In the genomic region with DNA sequence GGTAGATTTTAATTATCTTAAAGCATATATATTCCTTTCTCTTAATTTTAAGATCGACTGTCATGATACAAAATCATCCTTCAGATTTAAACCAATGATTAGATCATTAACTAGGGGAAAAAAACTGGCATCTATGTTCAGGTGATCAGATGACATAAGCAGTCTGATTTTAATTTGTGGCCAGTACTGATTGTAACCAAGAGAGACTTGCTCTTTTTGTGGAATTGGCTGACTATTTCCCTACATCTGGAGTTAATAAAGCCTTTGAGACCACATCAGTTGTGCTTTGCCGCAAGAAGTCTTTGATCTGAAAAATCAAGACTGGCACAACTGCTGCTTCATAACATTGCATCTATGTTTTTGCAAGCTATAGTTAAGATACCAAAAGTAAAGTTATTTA, we compare ENCODE assay signal across 13 cellular contexts.
DNase-seq lines count a peak whose midpoint lies in the region; ATAC-seq, FAIRE-seq and TF ChIP-seq lines count a peak whose summit lies in the region.
"Had no signal": no experiment of that assay in that cellular context is flagged by ENCODE, and none has a peak within 500 bp of the region (broad histone marks: within the 10 kb centered on the region; RNA-seq: fewer than 3 reads in every experiment).

No MANE protein-coding gene starts in this region.

- H3K23ac ChIP-seq in mesenchymal stem cell (ENCODE audit: low read length in 2 of 2), result no peak overlapping the region

- no peak for ATAC-seq in A549
- ATAC-seq: activated CD4-positive, alpha-beta T cell treated with anti-CD3 and anti-CD28 coated beads for 36 hours; body of pancreas had no signal

- H3K27me3 ChIP-seq in mesenchymal stem cell (ENCODE audit: control insufficient read depth in 1 of 2, insufficient read depth in 1 of 2, low read length in 2 of 2), result no peaks in the 10 kb centered on the region
- H3K27me3 ChIP-seq: body of pancreas, transverse colon had no signal

- H3K4me1 ChIP-seq in A549 (no peaks in the 10 kb centered on the region), mesenchymal stem cell (ENCODE audit: control insufficient read depth, insufficient read depth, low read depth, low read length) (no peaks in the 10 kb centered on the region)
- H3K4me1 ChIP-seq: body of pancreas had no signal

- H2BK5ac ChIP-seq in mesenchymal stem cell (ENCODE audit: low read depth, low read length, poor library complexity, severe bottlenecking), result peak overlapping the region; percentile 57

- no peak overlapping the region for H3K18ac ChIP-seq in mesenchymal stem cell (ENCODE audit: low read depth in 1 of 2, low read length in 2 of 2)

- CTCF ChIA-PET in A549 (lab: Yijun Ruan, JAX), result interaction anchor here (1.6 kb wide), 1 partner anchor 314 kb away, joined by 4 read pairs; no protein-coding TSS in a partner anchor

- DNase-seq in A549 (ENCODE audit: low read depth in 1 of 2, low spot score in 1 of 2) (no peak), HFF-Myc (ENCODE audit: extremely low read depth, low read depth) (peak; percentile 82), astrocyte of the hippocampus (ENCODE audit: low read depth, low spot score) (peak; percentile 76), mesenchymal stem cell (no peak), GM10266 (ENCODE audit: extremely low spot score) (no peak), NCI-H1048 (lab: John Stamatoyannopoulos, UW) (no peak), nucleus accumbens (lab: John Stamatoyannopoulos, UW) (no peak)
- DNase-seq in activated CD8-positive, alpha-beta memory T cell treated with anti-CD3 and anti-CD28 coated beads, Interleukin-2, amount 50 U/mL, for 4 hours, result no peak
- DNase-seq: activated CD4-positive, alpha-beta T cell treated with anti-CD3 and anti-CD28 coated beads for 36 hours; body of pancreas; H9; NCI-H2171; transverse colon had no signal

- H3K4me2 ChIP-seq in A549 (no peak overlapping the region), mesenchymal stem cell (ENCODE audit: low read length, poor library complexity, severe bottlenecking) (no peak overlapping the region)

- H4K91ac ChIP-seq in mesenchymal stem cell (ENCODE audit: low read length), result no peak overlapping the region

- H3K79me1 ChIP-seq in mesenchymal stem cell (replicated peaks; ENCODE audit: low read length, poor library complexity, severe bottlenecking), result peaks cover 4% of the 10 kb centered on the region

- H2AFZ ChIP-seq in mesenchymal stem cell (ENCODE audit: low read depth, low read length), result no peak overlapping the region

- no peak overlapping the region for H3K14ac ChIP-seq in mesenchymal stem cell (ENCODE audit: low read length in 2 of 2)

- H3K4ac ChIP-seq in mesenchymal stem cell (ENCODE audit: low read depth in 1 of 2, low read length in 2 of 2), result no peak overlapping the region

- no peak for TF ChIP-seq EP300 in A549 (IDR thresholded peaks at IDR 0.05)

- TF ChIP-seq RAD21 in A549 (conservative IDR thresholded peaks at IDR 0.05 in 1 of 2, IDR thresholded peaks at IDR 0.05 in 1 of 2), result no peak

- H3K36me3 ChIP-seq in mesenchymal stem cell (ENCODE audit: control insufficient read depth in 1 of 2, insufficient read depth in 2 of 2, low read depth in 1 of 2, low read length in 2 of 2), result peaks cover 3 to 12% of the 10 kb centered on the region in 2 experiments

- no peak overlapping the region for H2BK120ac ChIP-seq in mesenchymal stem cell (ENCODE audit: low read depth, low read length)

- peak overlapping the region; percentile 75 for H3K9ac ChIP-seq in mesenchymal stem cell (ENCODE audit: low read length)

- no peaks in the 10 kb centered on the region for H3K9me3 ChIP-seq in A549
- H3K9me3 ChIP-seq in mesenchymal stem cell (ENCODE audit: control insufficient read depth, low read length), result no peaks in the 10 kb centered on the region
- H3K9me3 ChIP-seq: body of pancreas, transverse colon had no signal

- peak; percentile 46 for FAIRE-seq in A549 (lab: Jason Lieb, UNC)

- no peak for TF ChIP-seq POLR2A in A549 (IDR thresholded peaks at IDR 0.05; ENCODE audit: low read length)

- POLR2A ChIA-PET in A549 (lab: Yijun Ruan, JAX), result no interaction called here

- no peak overlapping the region for H2BK15ac ChIP-seq in mesenchymal stem cell (ENCODE audit: low read depth, poor library complexity, severe bottlenecking)

- no peak overlapping the region for H4K8ac ChIP-seq in mesenchymal stem cell (ENCODE audit: low read length)

- H3K4me3 ChIP-seq in A549 (no peak overlapping the region), HFF-Myc (replicated peaks; ENCODE audit: low read depth, low read length) (no peak overlapping the region), mesenchymal stem cell (ENCODE audit: insufficient read depth in 1 of 2, low read depth in 1 of 2, low read length in 2 of 2) (no peak overlapping the region)
- H3K4me3 ChIP-seq: body of pancreas, transverse colon had no signal

- 82% methylated on average over 2 of the region's 2 CpGs for WGBS in A549 (ENCODE audit: missing lambda C conversion rate)
- 79% methylated on average over 1 of the region's 2 CpGs for WGBS in mesenchymal stem cell

- H2AK5ac ChIP-seq in mesenchymal stem cell (ENCODE audit: low read length, severe bottlenecking), result no peak overlapping the region

- TF ChIP-seq CTCF in A549 (IDR thresholded peaks at IDR 0.05), result no peak
- TF ChIP-seq CTCF in HFF-Myc (IDR thresholded peaks at IDR 0.05; ENCODE audit: low read depth, low read length, missing control alignments), result no peak
- no peak for TF ChIP-seq CTCF in GM10266 (IDR thresholded peaks at IDR 0.05; ENCODE audit: control insufficient read depth, insufficient read depth, low read depth, missing control alignments)

- no peak overlapping the region for H2BK12ac ChIP-seq in mesenchymal stem cell (ENCODE audit: low read length in 2 of 2)

- H3K27ac ChIP-seq in A549 (no peak overlapping the region), mesenchymal stem cell (ENCODE audit: low read length, poor library complexity, severe bottlenecking) (no peak overlapping the region)
- H3K27ac ChIP-seq: body of pancreas, transverse colon had no signal

TF ChIP-seq in A549, 52 proteins besides CTCF, POLR2A, EP300 and RAD21:
- TF ChIP-seq HES2 (IDR thresholded peaks at IDR 0.05) (no peak), JUN (IDR thresholded peaks at IDR 0.05) (no peak), MAZ (IDR thresholded peaks at IDR 0.05; ENCODE audit: borderline replicate concordance, low read depth, low read length) (no peak), ZSCAN20 (CRISPR knock-in tag; IDR thresholded peaks at IDR 0.05) (no peak), FOSL2 (IDR thresholded peaks at IDR 0.05) (no peak), FOSL2 (CRISPR knock-in tag; IDR thresholded peaks at IDR 0.05) (no peak), HOXB13 (CRISPR knock-in tag; IDR thresholded peaks at IDR 0.05; ENCODE audit: low read depth) (no peak), POLR2AphosphoS2 (conservative IDR thresholded peaks at IDR 0.05; ENCODE audit: low read length) (no peak)
- TF ChIP-seq, protein P1, sequence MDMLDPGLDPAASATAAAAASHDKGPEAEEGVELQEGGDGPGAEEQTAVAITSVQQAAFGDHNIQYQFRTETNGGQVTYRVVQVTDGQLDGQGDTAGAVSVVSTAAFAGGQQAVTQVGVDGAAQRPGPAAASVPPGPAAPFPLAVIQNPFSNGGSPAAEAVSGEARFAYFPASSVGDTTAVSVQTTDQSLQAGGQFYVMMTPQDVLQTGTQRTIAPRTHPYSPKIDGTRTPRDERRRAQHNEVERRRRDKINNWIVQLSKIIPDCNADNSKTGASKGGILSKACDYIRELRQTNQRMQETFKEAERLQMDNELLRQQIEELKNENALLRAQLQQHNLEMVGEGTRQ (IDR thresholded peaks at IDR 0.05), result no peak
- TF ChIP-seq, protein P2, sequence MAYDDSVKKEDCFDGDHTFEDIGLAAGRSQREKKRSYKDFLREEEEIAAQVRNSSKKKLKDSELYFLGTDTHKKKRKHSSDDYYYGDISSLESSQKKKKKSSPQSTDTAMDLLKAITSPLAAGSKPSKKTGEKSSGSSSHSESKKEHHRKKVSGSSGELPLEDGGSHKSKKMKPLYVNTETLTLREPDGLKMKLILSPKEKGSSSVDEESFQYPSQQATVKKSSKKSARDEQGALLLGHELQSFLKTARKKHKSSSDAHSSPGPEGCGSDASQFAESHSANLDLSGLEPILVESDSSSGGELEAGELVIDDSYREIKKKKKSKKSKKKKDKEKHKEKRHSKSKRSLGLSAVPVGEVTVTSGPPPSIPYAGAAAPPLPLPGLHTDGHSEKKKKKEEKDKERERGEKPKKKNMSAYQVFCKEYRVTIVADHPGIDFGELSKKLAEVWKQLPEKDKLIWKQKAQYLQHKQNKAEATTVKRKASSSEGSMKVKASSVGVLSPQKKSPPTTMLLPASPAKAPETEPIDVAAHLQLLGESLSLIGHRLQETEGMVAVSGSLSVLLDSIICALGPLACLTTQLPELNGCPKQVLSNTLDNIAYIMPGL (CRISPR knock-in tag; IDR thresholded peaks at IDR 0.05; ENCODE audit: borderline replicate concordance), result no peak

Comparison
In these comparisons a context has a peak if more than half of its experiments do, and no peak if none do; other contexts are left out.
1. DNase-seq: peak in HFF-Myc (single experiment) and astrocyte of the hippocampus (single experiment); none in A549 (0 of 2), mesenchymal stem cell (single experiment), GM10266 (single experiment), activated CD8-positive, alpha-beta memory T cell treated with anti-CD3 and anti-CD28 coated beads, Interleukin-2, amount 50 U/mL, for 4 hours (single experiment), NCI-H1048 (single experiment) and nucleus accumbens (0 of 56).